8 cellular contexts compared by ENCODE assay signal in the genomic region with DNA sequence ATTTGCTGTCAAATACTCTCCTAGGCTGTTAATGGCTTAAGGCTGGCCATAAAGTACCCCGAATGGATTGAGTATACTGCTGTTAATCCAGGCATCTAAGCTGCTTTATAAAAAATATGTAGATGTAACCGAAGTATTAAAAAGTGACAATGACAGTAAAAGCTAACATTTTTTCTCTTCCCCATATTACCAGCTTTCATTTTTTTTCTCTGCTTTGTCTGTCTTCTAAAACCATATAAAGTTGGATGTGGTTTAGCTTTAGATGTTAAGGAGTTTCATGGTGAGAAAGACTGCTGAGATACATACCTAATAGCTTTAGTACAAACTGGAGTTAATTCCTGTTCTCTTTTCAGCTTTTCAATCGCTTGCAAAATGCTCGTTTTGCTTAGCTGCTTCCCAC. TPM values are rescaled to one million over a fixed set of nuclear protein-coding genes. Genes with fewer than 3 reads are reported as not detected.
DNase-seq lines count a peak whose midpoint lies in the region; ATAC-seq and TF ChIP-seq lines count a peak whose summit lies in the region.

No MANE protein-coding gene starts in this region.

- peak overlapping the region; percentile 91 for H3K27ac ChIP-seq in CD4-positive, alpha-beta T cell (ENCODE audit: low read depth, low read length)
- peak overlapping the region; percentile 66; the same call in 1 of the 2 replicates for H3K27ac ChIP-seq in MM.1S (ENCODE audit: low read length)

- no peak overlapping the region for H3K27ac Mint-ChIP-seq in CD4-positive, alpha-beta T cell
- H3K27ac Mint-ChIP-seq in effector memory CD8-positive, alpha-beta T cell, result peak overlapping the region; percentile 98 to 99

- H3K4me3 ChIP-seq in MM.1S (ENCODE audit: low read length) (peak overlapping the region; percentile 78), neuron (ENCODE audit: low read length) (peak overlapping the region; percentile 98)

- no peaks in the 10 kb centered on the region for H3K9me3 Mint-ChIP-seq in CD4-positive, alpha-beta T cell
- no peaks in the 10 kb centered on the region for H3K9me3 Mint-ChIP-seq in effector memory CD8-positive, alpha-beta T cell

- peaks cover 53% of the 10 kb centered on the region for H3K4me1 Mint-ChIP-seq in CD4-positive, alpha-beta T cell (ENCODE audit: low read depth)
- peaks cover 35 to 58% of the 10 kb centered on the region in 2 donors for H3K4me1 Mint-ChIP-seq in effector memory CD8-positive, alpha-beta T cell (ENCODE audit: low read depth in 2 of 2)

- peak overlapping the region; percentile 97 for H3K4me3 Mint-ChIP-seq in CD4-positive, alpha-beta T cell
- peak overlapping the region; percentile 94 to 96 for H3K4me3 Mint-ChIP-seq in effector memory CD8-positive, alpha-beta T cell

- peak overlapping the region; percentile 85 for H3K9ac ChIP-seq in MM.1S (ENCODE audit: low read length)

- H2AFZ ChIP-seq in MM.1S (ENCODE audit: low read length), result peak overlapping the region; percentile 58
- peak overlapping the region; percentile 80 for H2AFZ ChIP-seq in neuron (ENCODE audit: low read depth, low read length)

- 0 out of 2 replicates have a peak, but pooled peaks cover 6% of the 10 kb centered on the region for H3F3A ChIP-seq in MM.1S (ENCODE audit: insufficient read depth, low read length)

- no peaks in the 10 kb centered on the region for H3K9me3 ChIP-seq in CD4-positive, alpha-beta T cell (ENCODE audit: control insufficient read depth, low read length)
- H3K9me3 ChIP-seq in MM.1S (replicated peaks; ENCODE audit: insufficient read depth, low read length), result no peaks in the 10 kb centered on the region
- no peaks in the 10 kb centered on the region for H3K9me3 ChIP-seq in neuron (ENCODE audit: low read length)

- H3K27me3 ChIP-seq in CD4-positive, alpha-beta T cell (ENCODE audit: control insufficient read depth, insufficient read depth, low read length), result no peaks in the 10 kb centered on the region
- H3K27me3 ChIP-seq in MM.1S (replicated peaks; ENCODE audit: insufficient read depth, low read length) (no peaks in the 10 kb centered on the region), neuron (ENCODE audit: insufficient read depth, low read length) (no peaks in the 10 kb centered on the region)

- H3K79me2 ChIP-seq in MM.1S (ENCODE audit: low read length), result peaks cover 41% of the 10 kb centered on the region

- no peaks in the 10 kb centered on the region for H4K20me1 ChIP-seq in MM.1S (ENCODE audit: insufficient read depth, low read length)

- H3K36me3 ChIP-seq in MM.1S (replicated peaks; ENCODE audit: insufficient read depth, low read length) (no peaks in the 10 kb centered on the region), neuron (ENCODE audit: insufficient read depth, low read length) (no peaks in the 10 kb centered on the region)

- CTCF ChIA-PET in CD4-positive, alpha-beta T cell (lab: Charles Lee), result interaction anchor here (0.7 kb wide), 1 partner anchor 14 kb away, joined by 3 read pairs; no protein-coding TSS in a partner anchor

- no peaks in the 10 kb centered on the region for H3K9me2 ChIP-seq in MM.1S (replicated peaks; ENCODE audit: insufficient read depth, low read length)

- H3K27me3 Mint-ChIP-seq in CD4-positive, alpha-beta T cell, result no peaks in the 10 kb centered on the region
- H3K27me3 Mint-ChIP-seq in effector memory CD8-positive, alpha-beta T cell, result peaks cover 0 to 3% of the 10 kb centered on the region in 2 donors

- TF ChIP-seq CTCF in CD4-positive, alpha-beta T cell (IDR thresholded peaks at IDR 0.05), result no peak
- TF ChIP-seq CTCF in MM.1S (IDR thresholded peaks at IDR 0.05; ENCODE audit: low read length), result no peak

- H3K4me1 ChIP-seq in MM.1S (ENCODE audit: low read length) (peaks cover 14% of the 10 kb centered on the region; the same call in 1 of the 2 replicates), neuron (ENCODE audit: insufficient read depth, low read length) (peaks cover 15% of the 10 kb centered on the region)

- peaks cover 21% of the 10 kb centered on the region for H3K36me3 Mint-ChIP-seq in CD4-positive, alpha-beta T cell (ENCODE audit: low read depth)
- peaks cover 18% of the 10 kb centered on the region for H3K36me3 Mint-ChIP-seq in effector memory CD8-positive, alpha-beta T cell (ENCODE audit: insufficient read depth)

- no peak for DNase-seq in CD4-positive, alpha-beta T cell
- DNase-seq in MM.1S, result no peak
- no peak for DNase-seq in effector memory CD8-positive, alpha-beta T cell
- no peak for DNase-seq in NCI-H748 (lab: John Stamatoyannopoulos, UW; ENCODE audit: unreplicated experiment)
- DNase-seq in SHP77 (lab: John Stamatoyannopoulos, UW), result no peak

- no peak for ATAC-seq in CD4-positive, alpha-beta T cell (ENCODE audit: poor library complexity)
- no peak for ATAC-seq in effector memory CD8-positive, alpha-beta T cell (replicated peaks)
- no peak for ATAC-seq in HG03565 (IDR thresholded peaks at IDR 0.05; ENCODE audit: unreplicated experiment)
- ATAC-seq in GM21737 (IDR thresholded peaks at IDR 0.05; ENCODE audit: unreplicated experiment), result no peak

- intact Hi-C loops in CD4-positive, alpha-beta T cell (cut with DNase I, micrococcal nuclease), result loop anchor here (5.0 to 10.0 kb wide), 7 partner anchors 122 to 1258 kb away; partner anchors contain the start of genes ELF1 (in 1 of the 2), MTRF1 (in 1 of the 2), VWA8 (in 1 of the 2) and WBP4 (in 1 of the 2)

- POLR2A ChIA-PET in CD4-positive, alpha-beta T cell (lab: Charles Lee), result interaction anchor here (0.7 to 2.6 kb wide), 13 partner anchors 8 to 1211 kb away, joined by 3 to 12 read pairs (median 6); partner anchors contain the start of gene WBP4

- peak overlapping the region; percentile 39 for H3K4me2 ChIP-seq in MM.1S (ENCODE audit: low read depth, low read length)

RNA-seq across cellular contexts. Expression of gene AKAP11, which starts 0.8 kb away (rescaled TPM):
- 10 to 100 TPM; 18.0 to 18.4 TPM for total RNA-seq in CD4-positive, alpha-beta T cell
